ENCODE assay signal across 28 cellular contexts in the genomic region with DNA sequence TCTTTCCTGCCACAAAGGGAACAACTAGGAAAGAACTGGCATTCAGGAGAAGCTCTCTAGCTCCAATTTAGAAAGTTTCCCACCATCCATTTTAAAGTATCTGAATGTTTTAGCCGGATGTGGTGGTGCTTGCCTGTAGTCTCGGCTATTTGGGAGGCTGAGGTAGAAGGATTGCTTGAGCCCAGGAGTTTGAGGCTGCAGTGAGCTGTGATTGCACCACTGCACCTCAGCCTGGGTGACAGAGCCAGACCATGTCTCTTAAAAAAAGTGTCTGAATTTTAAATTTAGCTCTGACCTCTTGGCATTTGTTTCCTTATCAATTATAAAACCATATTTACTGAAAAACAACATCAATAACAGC.
DNase-seq lines count a peak whose midpoint lies in the region; ATAC-seq and TF ChIP-seq lines count a peak whose summit lies in the region.
"Had no signal": no experiment of that assay in that cellular context is flagged by ENCODE, and none has a peak within 500 bp of the region (broad histone marks: within the 10 kb centered on the region; RNA-seq: fewer than 3 reads in every experiment).

No MANE protein-coding gene starts in this region.

- no peaks in the 10 kb centered on the region for H3K9me3 ChIP-seq in thyroid gland
- H3K9me3 ChIP-seq: adrenal gland, BLaER1, esophagus muscularis mucosa, right lobe of liver, SK-N-SH, uterus had no signal

- no peaks in the 10 kb centered on the region for H3K27me3 ChIP-seq in thyroid gland
- H3K27me3 ChIP-seq: adrenal gland, BLaER1, brain microvascular endothelial cell, esophagus muscularis mucosa, right lobe of liver, uterus had no signal

- TF ChIP-seq CTCF in thyroid gland (IDR thresholded peaks at IDR 0.05): no peak

- no peak for TF ChIP-seq POLR2A in thyroid gland (IDR thresholded peaks at IDR 0.05)

- peak; percentile 60 for DNase-seq in activated CD8-positive, alpha-beta memory T cell treated with anti-CD3 and anti-CD28 coated beads for 24 hours
- DNase-seq in activated CD8-positive, alpha-beta memory T cell treated with anti-CD3 and anti-CD28 coated beads, Interleukin-2, amount 50 U/mL, for 48 hours: no peak
- no peak for DNase-seq in activated T-helper 1 cell treated with anti-CD3 and anti-CD28 coated beads, Interleukin-12 subunit alpha, Interleukin-12 subunit beta, Interleukin-2, Interleukin-4 antibody, amounts not matched to agents 30 ng/mL and 10 ng/mL and 1 ng/mL, durations not matched to agents 14 hours and 24 hours and 36 hours (ENCODE audit: low spot score)
- no peak for DNase-seq in natural killer cell treated with Interleukin-12 subunit alpha and Interleukin-12 subunit beta and Interleukin-15 and Interleukin-18, amount 100 ng/mL, for 72 hours (ENCODE audit: low spot score)
- DNase-seq in SHP77 (lab: John Stamatoyannopoulos, UW) (no peak), thyroid gland (no peak)
- DNase-seq: ACHN; activated B cell treated with CpG ODN at 0.5 μM for 24 hours; adrenal gland; brain microvascular endothelial cell; effector memory CD4-positive, alpha-beta T cell; EL; H9; hypothalamus; left ventricle myocardium superior; NCI-H1417; NCI-H510A treated with DMSO at 0.1 percent for 48 hours; posterior cingulate gyrus; right lobe of liver; SK-N-SH; T1000; uterus had no signal

- H3K27me3 Mint-ChIP-seq in activated T-helper 1 cell treated with anti-CD3 and anti-CD28 coated beads, Interleukin-12 subunit alpha, Interleukin-12 subunit beta, Interleukin-2, Interleukin-4 antibody, amounts not matched to agents 30 ng/mL and 10 ng/mL and 1 ng/mL, durations not matched to agents 14 hours and 24 hours and 36 hours (ENCODE audit: insufficient read depth): no peaks in the 10 kb centered on the region
- H3K27me3 Mint-ChIP-seq in natural killer cell treated with Interleukin-12 subunit alpha and Interleukin-12 subunit beta and Interleukin-15 and Interleukin-18, amount 100 ng/mL, for 72 hours: no peaks in the 10 kb centered on the region
- H3K27me3 Mint-ChIP-seq: activated B cell treated with CpG ODN at 0.5 μM for 24 hours, IgD-negative memory B cell had no signal

- H3K27ac ChIP-seq in thyroid gland: no peak overlapping the region
- H3K27ac ChIP-seq: adrenal gland, BLaER1, brain microvascular endothelial cell, esophagus muscularis mucosa, right lobe of liver, uterus had no signal

- H3K9me3 Mint-ChIP-seq in activated T-helper 1 cell treated with anti-CD3 and anti-CD28 coated beads, Interleukin-12 subunit alpha, Interleukin-12 subunit beta, Interleukin-2, Interleukin-4 antibody, amounts not matched to agents 30 ng/mL and 10 ng/mL and 1 ng/mL, durations not matched to agents 14 hours and 24 hours and 36 hours: no peaks in the 10 kb centered on the region
- H3K9me3 Mint-ChIP-seq in natural killer cell treated with Interleukin-12 subunit alpha and Interleukin-12 subunit beta and Interleukin-15 and Interleukin-18, amount 100 ng/mL, for 72 hours: no peaks in the 10 kb centered on the region
- H3K9me3 Mint-ChIP-seq: activated B cell treated with CpG ODN at 0.5 μM for 24 hours, H9, IgD-negative memory B cell, neural crest cell had no signal

- intact Hi-C loops in activated T-helper 1 cell treated with anti-CD3 and anti-CD28 coated beads, Interleukin-12 subunit alpha, Interleukin-12 subunit beta, Interleukin-2, Interleukin-4 antibody, amounts not matched to agents 30 ng/mL and 10 ng/mL and 1 ng/mL, durations not matched to agents 14 hours and 24 hours and 36 hours (cut with micrococcal nuclease): no loop called here
- intact Hi-C loops in thyroid gland (cut with DNase I): no loop called here

- H3K4me3 ChIP-seq in thyroid gland (replicated peaks in 1 of 3): no peak overlapping the region
- H3K4me3 ChIP-seq: adrenal gland, BLaER1, esophagus muscularis mucosa, right lobe of liver, uterus had no signal

- no peaks in the 10 kb centered on the region for H3K36me3 ChIP-seq in thyroid gland
- H3K36me3 ChIP-seq: adrenal gland, brain microvascular endothelial cell, right lobe of liver, uterus had no signal

- ATAC-seq in GM19351 (IDR thresholded peaks at IDR 0.05; ENCODE audit: unreplicated experiment) (peak; percentile 39), HG03175 (IDR thresholded peaks at IDR 0.05; ENCODE audit: unreplicated experiment) (no peak)
- peak; percentile 75 to 81 for ATAC-seq in natural killer cell treated with Interleukin-12 subunit alpha and Interleukin-12 subunit beta and Interleukin-15 and Interleukin-18, amount 100 ng/mL, for 72 hours
- ATAC-seq: left ventricle myocardium superior, right lobe of liver had no signal

- H3K36me3 Mint-ChIP-seq in activated T-helper 1 cell treated with anti-CD3 and anti-CD28 coated beads, Interleukin-12 subunit alpha, Interleukin-12 subunit beta, Interleukin-2, Interleukin-4 antibody, amounts not matched to agents 30 ng/mL and 10 ng/mL and 1 ng/mL, durations not matched to agents 14 hours and 24 hours and 36 hours (ENCODE audit: low read depth): peaks cover 44% of the 10 kb centered on the region
- peaks cover 15% of the 10 kb centered on the region for H3K36me3 Mint-ChIP-seq in natural killer cell treated with Interleukin-12 subunit alpha and Interleukin-12 subunit beta and Interleukin-15 and Interleukin-18, amount 100 ng/mL, for 72 hours

- H3K4me1 Mint-ChIP-seq in activated T-helper 1 cell treated with anti-CD3 and anti-CD28 coated beads, Interleukin-12 subunit alpha, Interleukin-12 subunit beta, Interleukin-2, Interleukin-4 antibody, amounts not matched to agents 30 ng/mL and 10 ng/mL and 1 ng/mL, durations not matched to agents 14 hours and 24 hours and 36 hours (ENCODE audit: low read depth): peaks cover 58% of the 10 kb centered on the region
- peaks cover 42 to 52% of the 10 kb centered on the region in 2 donors for H3K4me1 Mint-ChIP-seq in natural killer cell treated with Interleukin-12 subunit alpha and Interleukin-12 subunit beta and Interleukin-15 and Interleukin-18, amount 100 ng/mL, for 72 hours (ENCODE audit: low read depth in 2 of 2)
- H3K4me1 Mint-ChIP-seq: activated B cell treated with CpG ODN at 0.5 μM for 24 hours, H9, neural crest cell had no signal

- 91 to 100% methylated on average over 2 of the region's 2 CpGs for WGBS in thyroid gland, 2 donors

- H3K4me1 ChIP-seq in thyroid gland: no peaks in the 10 kb centered on the region
- H3K4me1 ChIP-seq: BLaER1, esophagus muscularis mucosa, right lobe of liver, uterus had no signal

- H3K4me3 Mint-ChIP-seq in activated T-helper 1 cell treated with anti-CD3 and anti-CD28 coated beads, Interleukin-12 subunit alpha, Interleukin-12 subunit beta, Interleukin-2, Interleukin-4 antibody, amounts not matched to agents 30 ng/mL and 10 ng/mL and 1 ng/mL, durations not matched to agents 14 hours and 24 hours and 36 hours: peak overlapping the region; percentile 3
- H3K4me3 Mint-ChIP-seq in natural killer cell treated with Interleukin-12 subunit alpha and Interleukin-12 subunit beta and Interleukin-15 and Interleukin-18, amount 100 ng/mL, for 72 hours: peak overlapping the region; percentile 66
- H3K4me3 Mint-ChIP-seq: activated B cell treated with CpG ODN at 0.5 μM for 24 hours, H9, IgD-negative memory B cell, neural crest cell had no signal

- peak overlapping the region; percentile 76 for H3K27ac Mint-ChIP-seq in activated T-helper 1 cell treated with anti-CD3 and anti-CD28 coated beads, Interleukin-12 subunit alpha, Interleukin-12 subunit beta, Interleukin-2, Interleukin-4 antibody, amounts not matched to agents 30 ng/mL and 10 ng/mL and 1 ng/mL, durations not matched to agents 14 hours and 24 hours and 36 hours
- H3K27ac Mint-ChIP-seq in natural killer cell treated with Interleukin-12 subunit alpha and Interleukin-12 subunit beta and Interleukin-15 and Interleukin-18, amount 100 ng/mL, for 72 hours: peak overlapping the region; percentile 47 to 81
- H3K27ac Mint-ChIP-seq: activated B cell treated with CpG ODN at 0.5 μM for 24 hours, IgD-negative memory B cell had no signal
